Comparison of ENCODE assay signal across 8 cellular contexts in the genomic region with DNA sequence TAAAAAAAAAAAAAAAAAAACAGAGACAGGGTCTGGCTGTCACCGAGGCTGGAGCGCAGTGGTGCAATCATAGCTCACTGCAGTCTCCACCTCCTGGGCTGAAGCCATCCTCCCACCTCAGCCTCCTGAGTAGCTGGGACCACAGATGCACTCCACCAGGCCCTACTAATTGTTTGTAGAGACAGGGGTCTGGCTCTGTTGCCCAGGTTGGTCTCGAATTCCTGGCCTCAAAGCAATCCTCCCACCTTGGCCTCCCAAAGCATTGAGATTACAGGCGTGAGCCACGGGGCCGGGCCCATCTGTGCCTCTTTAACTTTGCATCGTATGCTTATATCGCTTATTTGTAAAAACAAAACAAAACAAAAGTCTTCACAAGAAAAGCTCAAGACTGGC. TPM values are rescaled to one million over a fixed set of nuclear protein-coding genes. Genes with fewer than 3 reads are reported as not detected.
DNase-seq lines count a peak whose midpoint lies in the region; ATAC-seq and TF ChIP-seq lines count a peak whose summit lies in the region.

No MANE protein-coding gene starts in this region.

- peak overlapping the region; percentile 63 for H3K27ac ChIP-seq in KMS-11
- H3K27ac ChIP-seq in heart right ventricle = peak overlapping the region; percentile 85 to 99 (median 90)
- H3K27ac ChIP-seq in smooth muscle cell (ENCODE audit: low read depth) = peak overlapping the region; percentile 50

- peak; percentile 37 to 46 for DNase-seq in activated T-cell treated with anti-CD3 and anti-CD28 coated beads, Interleukin-2, amount 50 U/mL, for 48 hours
- DNase-seq in heart right ventricle (no peak), smooth muscle cell (lab: John Stamatoyannopoulos, UW; ENCODE audit: unreplicated experiment) (no peak), mucosa of gallbladder (ENCODE audit: low spot score) (no peak), UCSD-AML1 (lab: John Stamatoyannopoulos, UW; ENCODE audit: unreplicated experiment) (no peak), NCI-H1105 treated with DMSO at 0.1 percent for 48 hours (lab: John Stamatoyannopoulos, UW) (no peak)

- intact Hi-C loops in heart right ventricle (cut with DNase I) = loop anchor here in 1 of 10 donors (1.0 to 5.0 kb wide), 4 partner anchors 27 to 376 kb away; partner anchors contain the start of gene PPP6R3

- H3K4me1 ChIP-seq in KMS-11 (ENCODE audit: low read depth, poor library complexity, severe bottlenecking) (peaks cover 41% of the 10 kb centered on the region), heart right ventricle (peaks cover 21 to 78% (median 68%) of the 10 kb centered on the region in 9 donors), smooth muscle cell (ENCODE audit: low read depth) (peaks cover 12% of the 10 kb centered on the region)

- H4K20me1 ChIP-seq in KMS-11 (ENCODE audit: insufficient read depth) (no peaks in the 10 kb centered on the region), smooth muscle cell (ENCODE audit: low read depth) (no peaks in the 10 kb centered on the region)

- no peak overlapping the region for H3K4me3 ChIP-seq in KMS-11 (IDR thresholded peaks at IDR 0.05; ENCODE audit: insufficient read depth, low read depth, low read length)
- peak overlapping the region in 9 of 10 donors; percentile 74 to 98 (median 91) for H3K4me3 ChIP-seq in heart right ventricle
- H3K4me3 ChIP-seq in smooth muscle cell = peak overlapping the region; percentile 49

- H2AFZ ChIP-seq in KMS-11 (ENCODE audit: low read depth) = peak overlapping the region; percentile 31; the same call in 1 of the 2 replicates
- peak overlapping the region; percentile 50 for H2AFZ ChIP-seq in smooth muscle cell (ENCODE audit: low read depth)

- WGBS in heart right ventricle, 2 donors = 12 to 31% methylated on average over 8 of the region's 8 CpGs
- 70% methylated on average over 8 of the region's 8 CpGs for WGBS in smooth muscle cell (ENCODE audit: low lambda C conversion rate)

- H3K4me2 ChIP-seq in KMS-11 (peak overlapping the region; percentile 92), smooth muscle cell (peak overlapping the region; percentile 81)

- H3K9me3 ChIP-seq in heart right ventricle (no peaks in the 10 kb centered on the region), smooth muscle cell (replicated peaks; ENCODE audit: low read depth) (no peaks in the 10 kb centered on the region)

- H3K36me3 ChIP-seq in KMS-11 (ENCODE audit: insufficient read depth) = no peaks in the 10 kb centered on the region
- peaks cover 0 to 13% (median 0%) of the 10 kb centered on the region in 9 donors for H3K36me3 ChIP-seq in heart right ventricle
- H3K36me3 ChIP-seq in smooth muscle cell (ENCODE audit: low read depth) = no peaks in the 10 kb centered on the region

- H3K79me2 ChIP-seq in KMS-11 (ENCODE audit: insufficient read depth, low read depth) = peaks cover 31% of the 10 kb centered on the region
- H3K79me2 ChIP-seq in smooth muscle cell (ENCODE audit: low read depth) = no peaks in the 10 kb centered on the region

- TF ChIP-seq CTCF in KMS-11 (conservative IDR thresholded peaks at IDR 0.05; ENCODE audit: low read depth, low read length) = no peak
- TF ChIP-seq CTCF in heart right ventricle (IDR thresholded peaks at IDR 0.05) = no peak
- no peak for TF ChIP-seq CTCF in smooth muscle cell (IDR thresholded peaks at IDR 0.05; ENCODE audit: borderline replicate concordance, insufficient read depth, poor library complexity, severe bottlenecking)

- ATAC-seq in heart right ventricle = no peak
- no peak for ATAC-seq in HG03432 (IDR thresholded peaks at IDR 0.05; ENCODE audit: unreplicated experiment)

- peaks cover 5% of the 10 kb centered on the region for H3F3A ChIP-seq in smooth muscle cell (ENCODE audit: low read depth)

- peak overlapping the region; percentile 46; the same call in 1 of the 2 replicates for H3K9ac ChIP-seq in KMS-11
- peak overlapping the region; percentile 19 for H3K9ac ChIP-seq in smooth muscle cell (ENCODE audit: low read depth)

- H3K27me3 ChIP-seq in KMS-11 (ENCODE audit: insufficient read depth, low read depth) (no peaks in the 10 kb centered on the region), heart right ventricle (no peaks in the 10 kb centered on the region), smooth muscle cell (ENCODE audit: low read depth) (peaks cover 17% of the 10 kb centered on the region)

RNA-seq across cellular contexts. Expression of gene CPT1A, which starts 3.1 kb away (rescaled TPM):
- total RNA-seq in heart right ventricle (10 to 100 TPM; 28.8 to 84.4 (median 48.3) TPM), smooth muscle cell (1.7 and 1.9 TPM in 2 replicates), mucosa of gallbladder (102 TPM)
- polyA plus RNA-seq in heart right ventricle (10 to 100 TPM; 18.8 to 22.8 TPM), smooth muscle cell (0.24 and 0.98 TPM in 2 replicates)

Comparison
In these comparisons a context has a peak if more than half of its experiments do, and no peak if none do; other contexts are left out.
1. DNase-seq: peak in activated T-cell treated with anti-CD3 and anti-CD28 coated beads, Interleukin-2, amount 50 U/mL, for 48 hours (2 of 2); none in heart right ventricle (0 of 2), smooth muscle cell (single experiment), mucosa of gallbladder (single experiment), UCSD-AML1 (single experiment) and NCI-H1105 treated with DMSO at 0.1 percent for 48 hours (single experiment).
2. RNA of gene CPT1A, which starts 3.1 kb away (total RNA-seq): 102 TPM in mucosa of gallbladder (single experiment) and 28.8 to 84.4 TPM in heart right ventricle; 1.7 to 1.9 TPM in smooth muscle cell; every median in the first group is over 10 times any median in the second.
3. Peak in every context shown above with its lines, with median percentiles within 50 percentile points of each other: H3K27ac ChIP-seq.